ENCODE assay signal across 12 cellular contexts in genomic region chr11:126265801-126266200, GRCh38. TPM values are rescaled to one million over a fixed set of nuclear protein-coding genes. Genes with fewer than 3 reads are reported as not detected.
DNase-seq lines count a peak whose midpoint lies in the region; ATAC-seq and TF ChIP-seq lines count a peak whose summit lies in the region.
"Had no signal": no experiment of that assay in that cellular context is flagged by ENCODE, and none has a peak within 500 bp of the region (broad histone marks: within the 10 kb centered on the region; RNA-seq: fewer than 3 reads in every experiment).

No MANE protein-coding gene starts in this region.

- peaks cover 66% of the 10 kb centered on the region for H3K36me3 ChIP-seq in CD4-positive, CD25-positive, alpha-beta regulatory T cell (ENCODE audit: control insufficient read depth, insufficient read depth, low read length)
- peaks cover 9% of the 10 kb centered on the region for H3K36me3 ChIP-seq in neural progenitor cell

- peaks cover 39% of the 10 kb centered on the region for H3K79me2 ChIP-seq in neural progenitor cell (ENCODE audit: low read depth)

- no peak overlapping the region for H2AFZ ChIP-seq in neural progenitor cell (replicated peaks)

- H3K36me3 Mint-ChIP-seq in CD4-positive, CD25-positive, alpha-beta regulatory T cell = peaks cover 44% of the 10 kb centered on the region
- peaks cover 42% of the 10 kb centered on the region for H3K36me3 Mint-ChIP-seq in neural progenitor cell

- H3K4me3 ChIP-seq in CD4-positive, CD25-positive, alpha-beta regulatory T cell (ENCODE audit: low read depth, low read length) = no peak overlapping the region
- no peak overlapping the region for H3K4me3 ChIP-seq in neural progenitor cell
- H3K4me3 ChIP-seq: HAP-1, sigmoid colon had no signal

- no peaks in the 10 kb centered on the region for H3K27me3 ChIP-seq in CD4-positive, CD25-positive, alpha-beta regulatory T cell (ENCODE audit: control insufficient read depth, insufficient read depth, low read length)
- H3K27me3 ChIP-seq in foreskin keratinocyte (no peaks in the 10 kb centered on the region), neural progenitor cell (no peaks in the 10 kb centered on the region)
- H3K27me3 ChIP-seq: sigmoid colon had no signal

- H3K4me3 Mint-ChIP-seq in CD4-positive, CD25-positive, alpha-beta regulatory T cell = peak overlapping the region; percentile 18 to 97 (median 46)
- no peak overlapping the region for H3K4me3 Mint-ChIP-seq in neural progenitor cell
- H3K4me3 Mint-ChIP-seq: activated B cell treated with CpG ODN at 0.5 μM for 24 hours; activated naive CD8-positive, alpha-beta T cell treated with anti-CD3 and anti-CD28 coated beads, Interleukin-2, amount 10 ng/mL, durations not matched to agents 7 days and 5 days had no signal

- no peaks in the 10 kb centered on the region for H3K9me3 ChIP-seq in CD4-positive, CD25-positive, alpha-beta regulatory T cell (ENCODE audit: control insufficient read depth in 2 of 2, low read length in 2 of 2)
- H3K9me3 ChIP-seq in neural progenitor cell (ENCODE audit: low read depth) = no peaks in the 10 kb centered on the region
- H3K9me3 ChIP-seq: HAP-1, sigmoid colon had no signal

- H3F3A ChIP-seq in neural progenitor cell (ENCODE audit: low read depth) = peaks cover 24% of the 10 kb centered on the region

- no peak for ATAC-seq in CD4-positive, CD25-positive, alpha-beta regulatory T cell (ENCODE audit: low read depth in 2 of 2)
- ATAC-seq in foreskin keratinocyte (no peak), HG02623 (IDR thresholded peaks at IDR 0.05; ENCODE audit: unreplicated experiment) (no peak)

- no peaks in the 10 kb centered on the region for H3K27me3 Mint-ChIP-seq in CD4-positive, CD25-positive, alpha-beta regulatory T cell
- H3K27me3 Mint-ChIP-seq in neural progenitor cell (ENCODE audit: insufficient read depth, low read depth) = peaks cover 2% of the 10 kb centered on the region
- H3K27me3 Mint-ChIP-seq: activated B cell treated with CpG ODN at 0.5 μM for 24 hours; activated naive CD8-positive, alpha-beta T cell treated with anti-CD3 and anti-CD28 coated beads, Interleukin-2, amount 10 ng/mL, durations not matched to agents 7 days and 5 days had no signal

- no peak overlapping the region for H3K4me2 ChIP-seq in neural progenitor cell

- H3K27ac Mint-ChIP-seq in CD4-positive, CD25-positive, alpha-beta regulatory T cell = peak overlapping the region in 1 of 3 donors; percentile 99
- H3K27ac Mint-ChIP-seq in neural progenitor cell = no peak overlapping the region
- H3K27ac Mint-ChIP-seq: activated B cell treated with CpG ODN at 0.5 μM for 24 hours; activated naive CD8-positive, alpha-beta T cell treated with anti-CD3 and anti-CD28 coated beads, Interleukin-2, amount 10 ng/mL, durations not matched to agents 7 days and 5 days had no signal

- peaks cover 11 to 48% (median 37%) of the 10 kb centered on the region in 4 donors for H3K4me1 Mint-ChIP-seq in CD4-positive, CD25-positive, alpha-beta regulatory T cell
- peaks cover 28% of the 10 kb centered on the region for H3K4me1 Mint-ChIP-seq in neural progenitor cell

- H4K20me1 ChIP-seq in neural progenitor cell (ENCODE audit: low read depth) = peaks cover 6% of the 10 kb centered on the region

- peaks cover 21% of the 10 kb centered on the region for H3K4me1 ChIP-seq in CD4-positive, CD25-positive, alpha-beta regulatory T cell (ENCODE audit: control insufficient read depth, insufficient read depth, low read length, poor library complexity, severe bottlenecking)
- H3K4me1 ChIP-seq in foreskin keratinocyte (peaks cover 4% of the 10 kb centered on the region), neural progenitor cell (peaks cover 11% of the 10 kb centered on the region)

- H3K27ac ChIP-seq in CD4-positive, CD25-positive, alpha-beta regulatory T cell (ENCODE audit: insufficient read depth, low read length, poor library complexity, severe bottlenecking) = no peak overlapping the region
- H3K27ac ChIP-seq in foreskin keratinocyte (no peak overlapping the region), neural progenitor cell (no peak overlapping the region)
- H3K27ac ChIP-seq: epithelial cell of prostate, sigmoid colon had no signal

- H3K9me3 Mint-ChIP-seq in CD4-positive, CD25-positive, alpha-beta regulatory T cell = no peaks in the 10 kb centered on the region
- H3K9me3 Mint-ChIP-seq in neural progenitor cell = no peaks in the 10 kb centered on the region
- H3K9me3 Mint-ChIP-seq: activated B cell treated with CpG ODN at 0.5 μM for 24 hours; activated naive CD8-positive, alpha-beta T cell treated with anti-CD3 and anti-CD28 coated beads, Interleukin-2, amount 10 ng/mL, durations not matched to agents 7 days and 5 days had no signal

- no peak overlapping the region for H3K9ac ChIP-seq in neural progenitor cell

- no peak for DNase-seq in CD4-positive, CD25-positive, alpha-beta regulatory T cell
- DNase-seq in NAMALWA (ENCODE audit: low spot score) (peak; percentile 31), foreskin keratinocyte (no peak), neural progenitor cell (ENCODE audit: low spot score) (no peak)
- no peak for DNase-seq in stimulated activated CD8-positive, alpha-beta memory T cell treated with anti-CD3 and anti-CD28 coated beads, Interleukin-4, amount 100 ng/mL, for 48 hours
- DNase-seq: activated B cell treated with CpG ODN at 0.5 μM for 24 hours; activated naive CD8-positive, alpha-beta T cell treated with anti-CD3 and anti-CD28 coated beads, Interleukin-2, amount 10 ng/mL, durations not matched to agents 7 days and 5 days; NCI-H1694 treated with DMSO at 0.1 percent for 48 hours; sigmoid colon had no signal

- TF ChIP-seq CTCF in foreskin keratinocyte (conservative IDR thresholded peaks at IDR 0.05) = peak; percentile 12
- TF ChIP-seq CTCF in neural progenitor cell (IDR thresholded peaks at IDR 0.05) = no peak

RNA-seq across cellular contexts. Expression of gene SRPRA, which starts 2.9 kb away (rescaled TPM):
- 182 TPM for total RNA-seq in CD4-positive, CD25-positive, alpha-beta regulatory T cell
- 100 to 1,000 TPM in 2 of 4 donors, 10 to 100 TPM in 2; 91.1 to 108 (median 97.2) TPM for polyA plus RNA-seq in CD4-positive, CD25-positive, alpha-beta regulatory T cell
- total RNA-seq in foreskin keratinocyte (77.4 and 89.9 TPM in 2 replicates), neural progenitor cell (ENCODE audit: low replicate concordance) (40.0 and 58.1 TPM in 2 replicates)
- polyA plus RNA-seq in foreskin keratinocyte = 56.2 and 57.7 TPM in 2 replicates

RNA-seq across cellular contexts. Expression of gene FOXRED1, which starts 3.2 kb away (rescaled TPM):
- 33.3 TPM for total RNA-seq in CD4-positive, CD25-positive, alpha-beta regulatory T cell
- polyA plus RNA-seq in CD4-positive, CD25-positive, alpha-beta regulatory T cell = 10 to 100 TPM; 13.9 to 20.8 (median 18.7) TPM
- 30.3 and 33.0 TPM in 2 replicates for total RNA-seq in foreskin keratinocyte
- polyA plus RNA-seq in foreskin keratinocyte = 30.2 and 34.5 TPM in 2 replicates
- total RNA-seq in neural progenitor cell (ENCODE audit: low replicate concordance) = 25.8 and 50.5 TPM in 2 replicates

RNA-seq across cellular contexts. Expression of gene TIRAP, which starts 17.1 kb away (rescaled TPM):
- total RNA-seq in CD4-positive, CD25-positive, alpha-beta regulatory T cell = 15.5 TPM
- 10 to 100 TPM in 1 of 4 donors, 1 to 10 TPM in 3; 8.1 to 11.3 (median 8.9) TPM for polyA plus RNA-seq in CD4-positive, CD25-positive, alpha-beta regulatory T cell
- 4.8 and 5.1 TPM in 2 replicates for total RNA-seq in foreskin keratinocyte
- 2.4 and 2.6 TPM in 2 replicates for polyA plus RNA-seq in foreskin keratinocyte
- 4.6 and 5.3 TPM in 2 replicates for total RNA-seq in neural progenitor cell (ENCODE audit: low replicate concordance)

RNA-seq across cellular contexts. Expression of gene DCPS, which starts 38.1 kb away (rescaled TPM):
- 18.1 TPM for total RNA-seq in CD4-positive, CD25-positive, alpha-beta regulatory T cell
- polyA plus RNA-seq in CD4-positive, CD25-positive, alpha-beta regulatory T cell = 10 to 100 TPM; 42.3 to 57.6 (median 49.7) TPM
- total RNA-seq in foreskin keratinocyte = 28.9 and 35.4 TPM in 2 replicates
- 33.5 and 43.9 TPM in 2 replicates for polyA plus RNA-seq in foreskin keratinocyte
- 18.6 and 20.7 TPM in 2 replicates for total RNA-seq in neural progenitor cell (ENCODE audit: low replicate concordance)

RNA-seq across cellular contexts. Expression of gene FAM118B, which starts 54.2 kb away (rescaled TPM):
- 4.4 TPM for total RNA-seq in CD4-positive, CD25-positive, alpha-beta regulatory T cell
- 10 to 100 TPM; 11.0 to 17.0 (median 16.8) TPM for polyA plus RNA-seq in CD4-positive, CD25-positive, alpha-beta regulatory T cell
- total RNA-seq in foreskin keratinocyte (20.9 and 21.6 TPM in 2 replicates), neural progenitor cell (ENCODE audit: low replicate concordance) (42.4 and 43.2 TPM in 2 replicates)
- polyA plus RNA-seq in foreskin keratinocyte = 15.6 and 16.5 TPM in 2 replicates
